In genomic region chr9:126822873-126823272, GRCh38 we compare ENCODE assay signal across 27 cellular contexts.
"Had no signal": no experiment of that assay in that cellular context is flagged by ENCODE, and none has a peak within 500 bp of the region (broad histone marks: within the 10 kb centered on the region; RNA-seq: fewer than 3 reads in every experiment).

No MANE protein-coding gene starts in this region.

- H3K4me3 ChIP-seq: adrenal gland, body of pancreas, coronary artery, neural progenitor cell, right lobe of liver, tibial nerve had no signal

- H3K9me3 Mint-ChIP-seq: stimulated activated effector memory CD8-positive, alpha-beta T cell treated with anti-CD3 and anti-CD28 coated beads, Interleukin-12 subunit alpha, Interleukin-12 subunit beta, amount 100 ng/mL, for 72 hours had no signal

- H3K4me1 ChIP-seq: neural progenitor cell, tibial nerve had no signal

- ATAC-seq: body of pancreas; esophagus mucosa; natural killer cell; stimulated activated effector memory CD8-positive, alpha-beta T cell treated with anti-CD3 and anti-CD28 coated beads, Interleukin-12 subunit alpha, Interleukin-12 subunit beta, amount 100 ng/mL, for 72 hours; stimulated activated naive CD8-positive, alpha-beta T cell treated with anti-CD3 and anti-CD28 coated beads, Interleukin-15, amount 100 ng/mL, for 72 hours had no signal

- H3K27ac Mint-ChIP-seq: activated CD4-positive, alpha-beta memory T cell treated with anti-CD3 and anti-CD28 coated beads for 36 hours; activated CD4-positive, alpha-beta T cell treated with anti-CD3 and anti-CD28 coated beads, Interleukin-2, amount 10 ng/mL, durations not matched to agents 24 days and 14 days; activated naive CD4-positive, alpha-beta T cell treated with anti-CD3 and anti-CD28 coated beads for 36 hours; activated naive CD8-positive, alpha-beta T cell treated with anti-CD3 and anti-CD28 coated beads for 36 hours; activated T-helper 1 cell treated with anti-CD3 and anti-CD28 coated beads, Interleukin-12 subunit alpha, Interleukin-12 subunit beta, Interleukin-2, Interleukin-4 antibody, amounts not matched to agents 30 ng/mL and 10 ng/mL and 1 ng/mL, durations not matched to agents 14 hours and 24 hours and 36 hours; neural progenitor cell; stimulated activated effector memory CD8-positive, alpha-beta T cell treated with anti-CD3 and anti-CD28 coated beads, Interleukin-12 subunit alpha, Interleukin-12 subunit beta, amount 100 ng/mL, for 72 hours had no signal

- H3K9me3 ChIP-seq: body of pancreas had no signal

- H3K27ac ChIP-seq: body of pancreas, coronary artery, neural progenitor cell, right lobe of liver, tibial nerve had no signal

- H3K27me3 Mint-ChIP-seq: activated CD4-positive, alpha-beta memory T cell treated with anti-CD3 and anti-CD28 coated beads for 36 hours; activated CD4-positive, alpha-beta T cell treated with anti-CD3 and anti-CD28 coated beads, Interleukin-2, amount 10 ng/mL, durations not matched to agents 24 days and 14 days; activated naive CD8-positive, alpha-beta T cell treated with anti-CD3 and anti-CD28 coated beads for 36 hours; stimulated activated naive CD8-positive, alpha-beta T cell treated with anti-CD3 and anti-CD28 coated beads, Interleukin-15, amount 100 ng/mL, for 72 hours had no signal

- H3K4me3 Mint-ChIP-seq: activated CD4-positive, alpha-beta memory T cell treated with anti-CD3 and anti-CD28 coated beads for 36 hours; activated CD4-positive, alpha-beta T cell treated with anti-CD3 and anti-CD28 coated beads, Interleukin-2, amount 10 ng/mL, durations not matched to agents 24 days and 14 days; activated naive CD4-positive, alpha-beta T cell treated with anti-CD3 and anti-CD28 coated beads for 36 hours; activated naive CD8-positive, alpha-beta T cell treated with anti-CD3 and anti-CD28 coated beads for 36 hours; activated T-helper 1 cell treated with anti-CD3 and anti-CD28 coated beads, Interleukin-12 subunit alpha, Interleukin-12 subunit beta, Interleukin-2, Interleukin-4 antibody, amounts not matched to agents 30 ng/mL and 10 ng/mL and 1 ng/mL, durations not matched to agents 14 hours and 24 hours and 36 hours; natural killer cell; neural progenitor cell; stimulated activated effector memory CD8-positive, alpha-beta T cell treated with anti-CD3 and anti-CD28 coated beads, Interleukin-12 subunit alpha, Interleukin-12 subunit beta, amount 100 ng/mL, for 72 hours; stimulated activated naive CD8-positive, alpha-beta T cell treated with anti-CD3 and anti-CD28 coated beads, Interleukin-15, amount 100 ng/mL, for 72 hours had no signal

- DNase-seq: activated CD4-positive, alpha-beta memory T cell treated with anti-CD3 and anti-CD28 coated beads for 36 hours; activated CD4-positive, alpha-beta T cell treated with anti-CD3 and anti-CD28 coated beads, Interleukin-2, amount 10 ng/mL, durations not matched to agents 24 days and 14 days; activated CD4-positive, CD25-positive, alpha-beta regulatory T cell treated with anti-CD3 and anti-CD28 coated beads, Interleukin-2, amount 50 U/mL, for 72 hours; activated CD8-positive, alpha-beta memory T cell treated with anti-CD3 and anti-CD28 coated beads, Interleukin-2, amount 50 U/mL, for 4 hours; activated effector memory CD4-positive, alpha-beta T cell treated with anti-CD3 and anti-CD28 coated beads, Interleukin-2, amount 50 U/mL, for 16 hours; activated naive CD4-positive, alpha-beta T cell treated with anti-CD3 and anti-CD28 coated beads for 36 hours; activated naive CD8-positive, alpha-beta T cell treated with anti-CD3 and anti-CD28 coated beads for 36 hours; activated T-cell treated with anti-CD3 and anti-CD28 coated beads, Interleukin-2, amount 50 U/mL, for 1 hour; aorta; body of pancreas; cerebellar nuclear complex; foreskin fibroblast; kidney glomerular epithelial cell; mammary epithelial cell; natural killer cell; occipital lobe; stimulated activated CD4-positive, alpha-beta T cell treated with anti-CD3 and anti-CD28 coated beads, Interleukin-4, amount 100 ng/mL, for 1 hour; stimulated activated naive CD8-positive, alpha-beta T cell treated with anti-CD3 and anti-CD28 coated beads, Interleukin-15, amount 100 ng/mL, for 72 hours; T-helper 9 cell had no signal

- H3K27me3 ChIP-seq: adrenal gland, body of pancreas, neural progenitor cell, right lobe of liver, tibial nerve had no signal
